8 cellular contexts compared by ENCODE assay signal in the genomic region with DNA sequence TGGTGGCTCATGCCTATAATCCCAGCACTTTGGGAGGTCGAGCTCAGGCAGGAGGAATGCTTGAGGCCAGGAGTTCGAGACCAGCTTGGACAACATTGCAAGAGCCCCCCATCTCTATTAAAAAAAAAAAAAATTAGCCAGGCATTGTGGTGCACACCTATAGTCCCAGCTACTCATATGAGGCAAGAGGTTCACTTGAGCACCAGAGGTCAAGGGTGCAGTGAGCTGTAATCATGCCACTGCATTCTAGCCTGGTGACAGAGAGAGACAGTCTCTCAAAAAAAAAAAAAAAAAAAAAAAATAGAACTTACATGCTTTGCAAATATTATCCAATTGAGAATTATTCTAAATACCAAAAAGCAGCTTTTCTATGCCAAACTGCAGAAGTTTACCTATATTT.
"Had no signal": no experiment of that assay in that cellular context is flagged by ENCODE, and none has a peak within 500 bp of the region (broad histone marks: within the 10 kb centered on the region; RNA-seq: fewer than 3 reads in every experiment).

No MANE protein-coding gene starts in this region.

- DNase-seq: GDM1, GF-D8 had no signal

- FAIRE-seq: G401.6, GM12878, GM12891, GM12892, GM18507, GM19239 had no signal

- H3K4me3 ChIP-seq: GM12878 had no signal

- ATAC-seq: GM12878 had no signal
